1 cellular context compared by ENCODE assay signal in the genomic region with DNA sequence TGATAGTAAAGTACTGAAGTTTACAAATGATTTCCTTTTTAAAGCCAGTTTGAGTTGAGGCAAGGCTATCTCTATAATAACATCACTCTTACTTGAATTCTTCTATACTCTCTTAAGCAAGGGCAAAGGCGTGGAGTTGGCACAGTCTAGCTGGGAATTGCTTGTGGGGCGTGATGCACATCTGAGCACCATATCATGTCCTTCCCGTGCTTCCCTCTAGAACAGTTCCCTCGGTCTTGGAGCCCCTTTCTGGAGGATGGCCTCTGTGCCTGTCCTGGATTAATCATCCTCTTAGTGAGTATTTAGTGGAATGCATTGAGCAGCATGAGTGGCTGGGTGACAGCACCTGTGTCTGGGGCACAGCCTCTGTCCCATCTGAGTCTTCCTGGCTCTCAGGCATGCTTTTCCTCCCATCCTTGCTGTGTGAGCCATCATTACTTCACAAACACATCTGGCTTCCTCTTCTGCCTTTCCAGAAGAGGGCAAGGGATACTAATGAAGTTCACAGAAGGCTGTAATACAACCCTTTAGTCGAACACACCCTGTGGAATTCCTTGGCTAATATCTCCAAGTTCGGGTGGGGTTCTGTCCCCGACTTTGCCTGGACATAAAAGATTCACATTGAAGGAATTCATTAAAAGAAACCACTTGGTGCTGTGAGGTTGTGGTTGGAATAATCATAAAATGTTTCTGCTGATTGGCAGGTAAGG.
TF ChIP-seq lines count a peak whose summit lies in the region.

No MANE protein-coding gene starts in this region.

TF ChIP-seq in IMR-90, 13 proteins besides CTCF, POLR2A, EP300 and RAD21 (continued from another document):
- TF ChIP-seq BHLHE40 (IDR thresholded peaks at IDR 0.05; ENCODE audit: low read depth, low read length): no peak
- TF ChIP-seq, protein P1, sequence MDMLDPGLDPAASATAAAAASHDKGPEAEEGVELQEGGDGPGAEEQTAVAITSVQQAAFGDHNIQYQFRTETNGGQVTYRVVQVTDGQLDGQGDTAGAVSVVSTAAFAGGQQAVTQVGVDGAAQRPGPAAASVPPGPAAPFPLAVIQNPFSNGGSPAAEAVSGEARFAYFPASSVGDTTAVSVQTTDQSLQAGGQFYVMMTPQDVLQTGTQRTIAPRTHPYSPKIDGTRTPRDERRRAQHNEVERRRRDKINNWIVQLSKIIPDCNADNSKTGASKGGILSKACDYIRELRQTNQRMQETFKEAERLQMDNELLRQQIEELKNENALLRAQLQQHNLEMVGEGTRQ (IDR thresholded peaks at IDR 0.05; ENCODE audit: low read depth, low read length): no peak
- no peak for TF ChIP-seq MXI1 (IDR thresholded peaks at IDR 0.05; ENCODE audit: borderline replicate concordance, low read depth, low read length)
- no peak for TF ChIP-seq FOS (IDR thresholded peaks at IDR 0.05; ENCODE audit: low read depth, low read length)
- TF ChIP-seq CEBPB (IDR thresholded peaks at IDR 0.05; ENCODE audit: low read depth, low read length): no peak
- TF ChIP-seq RCOR1 (IDR thresholded peaks at IDR 0.05; ENCODE audit: insufficient replicate concordance, low read length): no peak
- TF ChIP-seq MAFK (IDR thresholded peaks at IDR 0.05; ENCODE audit: low read depth, low read length): no peak
- TF ChIP-seq, protein P2, sequence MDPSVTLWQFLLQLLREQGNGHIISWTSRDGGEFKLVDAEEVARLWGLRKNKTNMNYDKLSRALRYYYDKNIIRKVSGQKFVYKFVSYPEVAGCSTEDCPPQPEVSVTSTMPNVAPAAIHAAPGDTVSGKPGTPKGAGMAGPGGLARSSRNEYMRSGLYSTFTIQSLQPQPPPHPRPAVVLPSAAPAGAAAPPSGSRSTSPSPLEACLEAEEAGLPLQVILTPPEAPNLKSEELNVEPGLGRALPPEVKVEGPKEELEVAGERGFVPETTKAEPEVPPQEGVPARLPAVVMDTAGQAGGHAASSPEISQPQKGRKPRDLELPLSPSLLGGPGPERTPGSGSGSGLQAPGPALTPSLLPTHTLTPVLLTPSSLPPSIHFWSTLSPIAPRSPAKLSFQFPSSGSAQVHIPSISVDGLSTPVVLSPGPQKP (IDR thresholded peaks at IDR 0.05; ENCODE audit: borderline replicate concordance, low read depth, low read length): no peak
